In genomic region chr17:28718317-28718672, GRCh38 we compare ENCODE assay signal across 8 cellular contexts. TPM values are rescaled to one million over a fixed set of nuclear protein-coding genes. Genes with fewer than 3 reads are reported as not detected.
DNase-seq lines count a peak whose midpoint lies in the region; ATAC-seq, FAIRE-seq and TF ChIP-seq lines count a peak whose summit lies in the region.

No MANE protein-coding gene starts in this region.

- H3K79me2 ChIP-seq in H9 (ENCODE audit: insufficient read depth, low read length): peaks cover 24% of the 10 kb centered on the region; the same call in 1 of the 2 replicates

- H3K27ac ChIP-seq in H9 (ENCODE audit: insufficient read length, low read depth, low read length) (peak overlapping the region; percentile 36), foreskin keratinocyte (peak overlapping the region; percentile 91), skeletal muscle tissue (ENCODE audit: low read depth, low read length) (peak overlapping the region; percentile 82)

- H2BK15ac ChIP-seq in H9 (ENCODE audit: low read depth, low read length): no peak overlapping the region

- no peak overlapping the region for H3T11ph ChIP-seq in H9 (ENCODE audit: low read length)

- H3K4me2 ChIP-seq in H9 (ENCODE audit: insufficient read depth, insufficient read length, low read length): peak overlapping the region; percentile 87

- ATAC-seq in WTC11: peak; percentile 1
- ATAC-seq in foreskin keratinocyte: no peak
- no peak for ATAC-seq in GM18867 (IDR thresholded peaks at IDR 0.05; ENCODE audit: unreplicated experiment)

- H4K91ac ChIP-seq in H9 (ENCODE audit: insufficient read length, low read depth, low read length): no peak overlapping the region

- peak overlapping the region; percentile 55 for H3K9ac ChIP-seq in H9 (ENCODE audit: extremely low read depth, insufficient read length, low read length)
- peak overlapping the region in 2 of 3 donors; percentile 73 for H3K9ac ChIP-seq in skeletal muscle tissue (ENCODE audit: low read depth in 1 of 3, low read length in 3 of 3)

- no peak overlapping the region for H2BK120ac ChIP-seq in H9 (ENCODE audit: low read depth, low read length, poor library complexity, severe bottlenecking)

- H2BK12ac ChIP-seq in H9 (ENCODE audit: insufficient read length, low read depth, low read length): no peak overlapping the region

- H3K4me1 Mint-ChIP-seq in H9: peaks cover 28 to 55% of the 10 kb centered on the region in 2 experiments
- peaks cover 48% of the 10 kb centered on the region for H3K4me1 Mint-ChIP-seq in WTC11

- CTCF ChIA-PET in WTC11 (lab: Charles Lee): no interaction called here

- peaks cover 7% of the 10 kb centered on the region for H3K79me1 ChIP-seq in H9 (ENCODE audit: insufficient read depth, low read depth, low read length, poor library complexity, severe bottlenecking)

- H3K14ac ChIP-seq in H9 (ENCODE audit: insufficient read depth, low read length): peak overlapping the region; percentile 89; the same call in 1 of the 2 replicates

- no peak overlapping the region for H2BK20ac ChIP-seq in H9 (ENCODE audit: low read depth, low read length, poor library complexity, severe bottlenecking)

- no peak overlapping the region for H4K5ac ChIP-seq in H9 (ENCODE audit: insufficient read length, low read depth, low read length)

- H3K4me3 Mint-ChIP-seq in H9 (peak overlapping the region; percentile 99), WTC11 (peak overlapping the region; percentile 100)

- no peaks in the 10 kb centered on the region for H3K27me3 ChIP-seq in H9 (ENCODE audit: insufficient read depth, low read length)
- H3K27me3 ChIP-seq in foreskin keratinocyte: no peaks in the 10 kb centered on the region
- peaks cover 6 to 43% (median 29%) of the 10 kb centered on the region in 3 donors for H3K27me3 ChIP-seq in skeletal muscle tissue (ENCODE audit: control insufficient read depth in 3 of 3, insufficient read depth in 3 of 3, low read length in 3 of 3)

- no peak overlapping the region for H3K23ac ChIP-seq in H9 (ENCODE audit: insufficient read length, low read depth, low read length)

- no peak overlapping the region for H3K4ac ChIP-seq in H9 (ENCODE audit: low read depth, low read length)

- peak overlapping the region; percentile 97 to 99 (median 99) for H3K27ac Mint-ChIP-seq in H9
- peak overlapping the region; percentile 97 for H3K27ac Mint-ChIP-seq in WTC11

- no peak overlapping the region for H2AFZ ChIP-seq in H9 (ENCODE audit: low read length)

- H2AK5ac ChIP-seq in H9 (ENCODE audit: insufficient read length, low read length): no peak overlapping the region

- no peaks in the 10 kb centered on the region for H4K20me1 ChIP-seq in H9 (ENCODE audit: control insufficient read depth, insufficient read depth, insufficient read length)

- no peak for FAIRE-seq in RCC 7860 (lab: Jason Lieb, UNC)

- TF ChIP-seq CTCF in H9 (conservative IDR thresholded peaks at IDR 0.05): no peak
- TF ChIP-seq CTCF in WTC11 (IDR thresholded peaks at IDR 0.05): no peak
- TF ChIP-seq CTCF in foreskin keratinocyte (conservative IDR thresholded peaks at IDR 0.05): no peak

- H4K8ac ChIP-seq in H9 (replicated peaks; ENCODE audit: insufficient read length, low read depth, low read length): no peak overlapping the region

- no peaks in the 10 kb centered on the region for H3K27me3 Mint-ChIP-seq in H9 (ENCODE audit: low read depth)
- H3K27me3 Mint-ChIP-seq in WTC11 (ENCODE audit: low read depth): no peaks in the 10 kb centered on the region

- H2BK5ac ChIP-seq in H9 (ENCODE audit: insufficient read length, low read length): no peak overlapping the region

- H3K9me3 ChIP-seq in H9 (ENCODE audit: control insufficient read depth, low read depth, low read length) (no peaks in the 10 kb centered on the region), skeletal muscle tissue (ENCODE audit: control insufficient read depth in 3 of 3, low read length in 3 of 3) (no peaks in the 10 kb centered on the region)

- peaks cover 19 to 30% (median 19%) of the 10 kb centered on the region in 3 donors for H3K36me3 ChIP-seq in skeletal muscle tissue (ENCODE audit: control insufficient read depth in 3 of 3, insufficient read depth in 3 of 3, low read length in 3 of 3)

- POLR2A ChIA-PET in WTC11 (lab: Charles Lee): interaction anchor here (2.5 kb wide), 1 partner anchor 10 kb away, joined by 31 read pairs; the partner anchor contains the start of gene NEK8

- WGBS in H9 (ENCODE audit: extremely low coverage, insufficient read length, low lambda C conversion rate): no CpG with 5 or more reads among the region's 11 CpGs

- H3K18ac ChIP-seq in H9 (ENCODE audit: insufficient read length, low read depth, low read length): peak overlapping the region; percentile 83

- H3K4me1 ChIP-seq in H9 (ENCODE audit: insufficient read depth, low read length) (0 out of 2 replicates have a peak, but pooled peaks cover 10% of the 10 kb centered on the region), foreskin keratinocyte (peaks cover 8% of the 10 kb centered on the region), skeletal muscle tissue (ENCODE audit: control insufficient read depth in 3 of 3, insufficient read depth in 3 of 3, low read length in 3 of 3) (peaks cover 44 to 49% (median 45%) of the 10 kb centered on the region in 3 donors)

- no peak overlapping the region for H3K56ac ChIP-seq in H9 (ENCODE audit: insufficient read length, low read depth, low read length)

- peak overlapping the region; percentile 14 to 60 (median 43) for H3K4me3 ChIP-seq in skeletal muscle tissue (ENCODE audit: low read length in 3 of 3)

- peaks cover 58 to 65% (median 59%) of the 10 kb centered on the region in 3 experiments for H3K36me3 Mint-ChIP-seq in H9 (ENCODE audit: insufficient read depth in 1 of 3, low read depth in 3 of 3)
- peaks cover 57% of the 10 kb centered on the region for H3K36me3 Mint-ChIP-seq in WTC11

- H3K9me3 Mint-ChIP-seq in H9 (no peaks in the 10 kb centered on the region; a peak in 1 of 5 replicates), WTC11 (no peaks in the 10 kb centered on the region)

- DNase-seq in H9: no peak
- no peak for DNase-seq in WTC11 (ENCODE audit: low spot score)
- DNase-seq in foreskin keratinocyte: no peak
- DNase-seq in stimulated activated CD4-positive, alpha-beta T cell treated with anti-CD3 and anti-CD28 coated beads, Interleukin-4, amount 100 ng/mL, for 4 hours: no peak
- no peak for DNase-seq in AG08396 (ENCODE audit: low spot score)
- DNase-seq in RCC 7860 (ENCODE audit: low spot score): no peak

- peaks cover 26% of the 10 kb centered on the region for H3K23me2 ChIP-seq in H9 (ENCODE audit: insufficient read length, low read depth, low read length, poor library complexity, severe bottlenecking)

TF ChIP-seq in WTC11, 78 proteins besides CTCF, POLR2A, EP300 and RAD21 (continues in another document):
- TF ChIP-seq AR (CRISPR knock-in tag; IDR thresholded peaks at IDR 0.05): no peak
- 0 out of 2 replicates have a peak, but pooled peaks have one; percentile 12 for TF ChIP-seq ETV6 (CRISPR knock-in tag; IDR thresholded peaks at IDR 0.05)

RNA-seq across cellular contexts. Expression of gene RAB34, which starts 0.6 kb away (rescaled TPM):
- total RNA-seq in H9 (2021) (189 and 190 TPM in 2 replicates), WTC11 (2021) (153 to 181 TPM (median 162 TPM) in 3 replicates), foreskin keratinocyte (160 and 161 TPM in 2 replicates), skeletal muscle tissue (44.9 TPM)
- polyA plus RNA-seq in foreskin keratinocyte: 160 and 161 TPM in 2 replicates

RNA-seq across cellular contexts. Expression of gene RPL23A, which starts 1.5 kb away (rescaled TPM):
- total RNA-seq in H9 (2021) (2,008 and 2,053 TPM in 2 replicates), WTC11 (2021) (1,832 to 2,055 TPM (median 2,048 TPM) in 3 replicates), foreskin keratinocyte (1,328 and 1,341 TPM in 2 replicates), skeletal muscle tissue (880 TPM)
- 1,847 and 1,895 TPM in 2 replicates for polyA plus RNA-seq in foreskin keratinocyte

RNA-seq across cellular contexts. Expression of gene PROCA1, which starts 6.6 kb away (rescaled TPM):
- total RNA-seq in H9 (2021) (14.2 and 15.0 TPM in 2 replicates), WTC11 (2021) (28.4 to 33.9 TPM (median 31.7 TPM) in 3 replicates), foreskin keratinocyte (0.39 and 0.41 TPM in 2 replicates), skeletal muscle tissue (0.52 TPM)
- 0.45 and 0.76 TPM in 2 replicates for polyA plus RNA-seq in foreskin keratinocyte

RNA-seq across cellular contexts. Expression of gene TLCD1, which starts 7.7 kb away (rescaled TPM):
- total RNA-seq in H9 (2021) (46.4 and 50.7 TPM in 2 replicates), WTC11 (2021) (36.0 to 41.2 TPM (median 36.5 TPM) in 3 replicates), foreskin keratinocyte (11.2 and 17.1 TPM in 2 replicates), skeletal muscle tissue (1.6 TPM)
- 17.7 and 19.4 TPM in 2 replicates for polyA plus RNA-seq in foreskin keratinocyte

RNA-seq across cellular contexts. Expression of gene NEK8, which starts 10.3 kb away (rescaled TPM):
- total RNA-seq in H9 (2021) (16.6 and 18.8 TPM in 2 replicates), WTC11 (2021) (17.9 to 25.0 TPM (median 18.6 TPM) in 3 replicates), foreskin keratinocyte (3.4 and 3.6 TPM in 2 replicates), skeletal muscle tissue (0.52 TPM)
- polyA plus RNA-seq in foreskin keratinocyte: 2.0 and 2.1 TPM in 2 replicates

Comparison
In these comparisons a context has a peak if more than half of its experiments do, and no peak if none do; other contexts are left out.
1. H3K27ac ChIP-seq: peak in every context shown above with its lines; median percentile 91 in foreskin keratinocyte; 82 in skeletal muscle tissue; 36 in H9.